In the genomic region with DNA sequence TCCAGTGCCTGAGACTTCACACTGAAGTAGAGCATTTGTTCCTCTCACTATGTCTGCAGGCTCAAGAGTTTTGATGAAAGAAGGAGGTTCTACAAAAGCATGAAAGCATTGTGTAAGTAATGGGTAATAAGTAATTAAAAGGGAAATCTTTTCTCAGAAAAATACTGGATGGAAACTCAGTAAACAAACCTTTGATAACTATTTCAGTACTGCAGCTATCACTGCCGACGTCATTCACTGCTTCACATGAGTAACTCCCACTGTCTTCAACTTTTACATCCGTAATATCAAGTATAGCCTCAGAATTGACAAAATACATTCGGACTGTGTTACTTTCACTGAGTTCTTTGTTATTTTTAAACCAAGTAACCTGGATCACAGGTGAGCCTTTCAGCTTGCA, we compare ENCODE assay signal across 26 cellular contexts.
DNase-seq lines count a peak whose midpoint lies in the region; ATAC-seq, FAIRE-seq and TF ChIP-seq lines count a peak whose summit lies in the region.
"Had no signal": no experiment of that assay in that cellular context is flagged by ENCODE, and none has a peak within 500 bp of the region (broad histone marks: within the 10 kb centered on the region; RNA-seq: fewer than 3 reads in every experiment).

No MANE protein-coding gene starts in this region.

- no peaks in the 10 kb centered on the region for H3K9me3 ChIP-seq in left ventricle myocardium inferior (replicated peaks)
- no peaks in the 10 kb centered on the region for H3K9me3 ChIP-seq in right cardiac atrium (ENCODE audit: control insufficient read depth, low read length)
- no peaks in the 10 kb centered on the region for H3K9me3 ChIP-seq in pancreas
- no peaks in the 10 kb centered on the region for H3K9me3 ChIP-seq in skeletal muscle tissue (ENCODE audit: control insufficient read depth in 3 of 3, low read length in 3 of 3)
- H3K9me3 ChIP-seq: BE2C, BLaER1 had no signal

- H3K9ac ChIP-seq in skeletal muscle tissue (ENCODE audit: low read depth in 1 of 3, low read length in 3 of 3) = no peak overlapping the region
- H3K9ac ChIP-seq: BLaER1 had no signal

- no peaks in the 10 kb centered on the region for H3K27me3 ChIP-seq in left ventricle myocardium inferior (ENCODE audit: low read depth)
- no peaks in the 10 kb centered on the region for H3K27me3 ChIP-seq in right cardiac atrium (ENCODE audit: control insufficient read depth, insufficient read depth)
- no peaks in the 10 kb centered on the region for H3K27me3 ChIP-seq in pancreas
- no peaks in the 10 kb centered on the region for H3K27me3 ChIP-seq in skeletal muscle tissue (ENCODE audit: control insufficient read depth in 3 of 3, insufficient read depth in 3 of 3, low read length in 3 of 3)
- H3K27me3 ChIP-seq: BE2C, BLaER1 had no signal

- no peak for FAIRE-seq in pancreas (lab: Jason Lieb, UNC)
- FAIRE-seq: A204.1, GM12878, GM12892, GM18507 had no signal

- H3K36me3 ChIP-seq in left ventricle myocardium inferior (peaks cover 80% of the 10 kb centered on the region), pancreas (no peaks in the 10 kb centered on the region), skeletal muscle tissue (ENCODE audit: control insufficient read depth in 3 of 3, insufficient read depth in 3 of 3, low read length in 3 of 3) (peaks cover 56 to 87% (median 76%) of the 10 kb centered on the region in 3 donors)
- H3K36me3 ChIP-seq: BE2C, BLaER1 had no signal

- peak overlapping the region; percentile 15 for H3K4me3 ChIP-seq in left ventricle myocardium inferior
- H3K4me3 ChIP-seq in right cardiac atrium (ENCODE audit: low read length) = no peak overlapping the region
- no peak overlapping the region for H3K4me3 ChIP-seq in pancreas
- H3K4me3 ChIP-seq in skeletal muscle tissue (ENCODE audit: low read length in 3 of 3) = no peak overlapping the region
- H3K4me3 ChIP-seq: BLaER1, GM12878 had no signal

- TF ChIP-seq CTCF in left ventricle myocardium inferior (IDR thresholded peaks at IDR 0.05; ENCODE audit: borderline replicate concordance) (no peak), pancreas (IDR thresholded peaks at IDR 0.05) (no peak)

- H3K4me1 ChIP-seq in left ventricle myocardium inferior (peaks cover 96% of the 10 kb centered on the region), right cardiac atrium (ENCODE audit: control insufficient read depth, insufficient read depth, low read length) (no peaks in the 10 kb centered on the region), pancreas (no peaks in the 10 kb centered on the region), skeletal muscle tissue (ENCODE audit: control insufficient read depth in 3 of 3, insufficient read depth in 3 of 3, low read length in 3 of 3) (peaks cover 31 to 75% (median 45%) of the 10 kb centered on the region in 3 donors)
- H3K4me1 ChIP-seq: BE2C, BLaER1 had no signal

- H3K27ac ChIP-seq in left ventricle myocardium inferior (replicated peaks) (peak overlapping the region; percentile 30), right cardiac atrium (ENCODE audit: low read length) (no peak overlapping the region), pancreas (no peak overlapping the region), skeletal muscle tissue (ENCODE audit: low read depth, low read length) (peak overlapping the region; percentile 4)
- H3K27ac ChIP-seq: BLaER1 had no signal

- intact Hi-C loops in left ventricle myocardium inferior (cut with micrococcal nuclease) = no loop called here
- intact Hi-C loops in right cardiac atrium (cut with DNase I) = no loop called here
- intact Hi-C loops in pancreas (cut with DNase I) = no loop called here

- ATAC-seq in right cardiac atrium (no peak), pancreas (peak; percentile 20 to 73 (median 41)), HG02759 (IDR thresholded peaks at IDR 0.05; ENCODE audit: unreplicated experiment) (no peak), HG03432 (IDR thresholded peaks at IDR 0.05; ENCODE audit: unreplicated experiment) (no peak)
- ATAC-seq: GM12878 had no signal

- 65% methylated on average over 4 of the region's 4 CpGs for WGBS in right cardiac atrium
- WGBS in pancreas, 2 donors = 49 to 73% methylated on average over 4 of the region's 4 CpGs

- DNase-seq in left ventricle myocardium inferior (no peak), right cardiac atrium (no peak), pancreas (no peak)
- DNase-seq: 8988T; ACHN; BE2C; C1 segment of cervical spinal cord; CD4-positive, alpha-beta memory T cell; CD4-positive, CD25-positive, alpha-beta regulatory T cell; CD8-positive, alpha-beta memory T cell; COR-L47; DMS 273 treated with DMSO at 0.1 percent for 48 hours; DMS153; DMS53; DMS79; DND-41; EL; GDM1 had no signal

Comparison
In these comparisons a context has a peak if more than half of its experiments do, and no peak if none do; other contexts are left out.
1. H3K27ac ChIP-seq: peak in left ventricle myocardium inferior (single experiment) and skeletal muscle tissue (single experiment); none in right cardiac atrium (single experiment) and pancreas (0 of 4).
2. ATAC-seq: peak in pancreas (4 of 4); none in right cardiac atrium (0 of 2), HG02759 (single experiment) and HG03432 (single experiment).